In the genomic region with DNA sequence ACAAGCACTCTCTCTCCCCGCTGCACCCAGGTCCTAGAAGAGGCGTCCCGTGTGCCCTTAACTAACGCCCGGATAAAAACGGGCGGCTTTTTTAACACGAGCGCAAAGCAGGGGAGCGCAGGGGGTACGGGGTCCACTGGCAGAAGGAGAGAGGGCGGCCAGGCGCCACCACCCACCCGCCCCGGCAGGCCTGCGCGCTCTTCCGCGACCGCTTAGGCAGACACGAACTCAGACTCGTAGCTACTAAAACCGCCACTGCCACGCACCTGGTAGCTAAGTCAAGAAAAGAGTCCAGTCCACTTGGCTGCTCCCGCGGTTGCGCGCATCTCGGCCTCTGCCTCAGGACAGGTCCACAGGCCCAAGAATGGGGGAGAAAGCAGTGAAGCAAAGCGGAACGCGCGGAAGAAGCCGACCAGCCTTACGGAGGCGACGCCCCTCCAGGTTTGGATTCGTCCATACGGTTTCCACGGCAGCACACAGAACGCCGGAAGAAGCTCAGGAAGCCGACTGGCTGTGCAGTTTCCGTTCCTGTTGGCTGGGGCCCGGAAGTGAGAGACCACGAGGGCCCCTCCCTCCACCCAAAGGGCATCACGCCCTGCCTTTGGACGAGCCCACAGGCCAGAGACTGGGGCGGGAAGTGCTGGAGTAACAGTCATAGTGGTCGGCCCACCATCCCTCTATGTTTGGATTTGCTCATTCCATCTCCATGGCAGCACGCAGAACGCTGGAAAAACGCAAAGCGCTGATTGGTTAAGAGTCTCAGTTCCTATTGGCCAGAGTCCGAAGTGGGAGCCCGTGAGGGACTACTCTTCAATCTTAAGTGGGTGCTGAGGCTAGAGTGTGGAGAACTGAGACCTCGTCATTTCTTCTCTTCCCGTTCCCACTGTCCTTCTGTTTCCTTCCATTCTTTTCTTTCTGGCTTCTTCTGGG, we compare ENCODE assay signal across 8 cellular contexts. TPM values are rescaled to one million over a fixed set of nuclear protein-coding genes. Genes with fewer than 3 reads are reported as not detected.
DNase-seq lines count a peak whose midpoint lies in the region; ATAC-seq, FAIRE-seq and TF ChIP-seq lines count a peak whose summit lies in the region.

TSS of gene ULK4 (minus strand) at position 354 of the 930 bp plus-strand sequence. CDS start 7,344 bp downstream, outside the sequence.

- intact Hi-C loops in OCI-LY7 (cut with micrococcal nuclease; ENCODE audit: unreplicated experiment), result loop anchor here (1.0 to 10.0 kb wide), 3 partner anchors 52 to 1507 kb away; partner anchors contain the start of gene RPL14

- H3K79me2 ChIP-seq in OCI-LY7 (ENCODE audit: insufficient read depth, low read depth, low read length), result peaks cover 16% of the 10 kb centered on the region; the same call in 1 of the 2 replicates

- no peak for FAIRE-seq in D721Med (lab: Jason Lieb, UNC)

- CTCF ChIA-PET in OCI-LY7 (lab: Charles Lee; ENCODE audit: unreplicated experiment), result interaction anchor here (0.6 to 0.9 kb wide), 2 partner anchors 9 to 620 kb away, joined by 3 to 4 read pairs; partner anchors contain the start of gene SEC22C

- ATAC-seq in GM21526 (IDR thresholded peaks at IDR 0.05; ENCODE audit: low FRiP score, unreplicated experiment), result peak; percentile 95

- H3K27ac ChIP-seq in OCI-LY7 (ENCODE audit: low read depth, low read length, poor library complexity, severe bottlenecking), result peak within 1 kb of the TSS; percentile 68

- TF ChIP-seq CTCF in D721Med (IDR thresholded peaks at IDR 0.05; ENCODE audit: insufficient read depth, missing control alignments), result no peak
- TF ChIP-seq CTCF in OCI-LY7 (conservative IDR thresholded peaks at IDR 0.05; ENCODE audit: low read length), result no peak
- TF ChIP-seq CTCF in epithelial cell of esophagus (IDR thresholded peaks at IDR 0.05; ENCODE audit: insufficient read depth, low read depth, low read length, missing control alignments), result no peak

- H3K9me3 ChIP-seq in OCI-LY7 (ENCODE audit: low read length) (no peaks in the 10 kb centered on the region), mononuclear cell (ENCODE audit: low read depth, low read length) (no peaks in the 10 kb centered on the region)

- no peaks in the 10 kb centered on the region for H4K20me1 ChIP-seq in OCI-LY7 (ENCODE audit: insufficient read depth, low read length)

- H2AFZ ChIP-seq in OCI-LY7 (ENCODE audit: low read length), result peak within 1 kb of the TSS; percentile 96

- peak within 1 kb of the TSS; percentile 83 for H3K4me2 ChIP-seq in OCI-LY7 (ENCODE audit: low read length)

- peak within 1 kb of the TSS; percentile 93 for H3K4me3 ChIP-seq in OCI-LY7 (ENCODE audit: low read depth, low read length, poor library complexity, severe bottlenecking)
- H3K4me3 ChIP-seq in epithelial cell of esophagus (ENCODE audit: low read length), result peak within 1 kb of the TSS; percentile 84
- H3K4me3 ChIP-seq in mononuclear cell (ENCODE audit: low read length), result peak within 1 kb of the TSS; percentile 89

- peaks cover 12% of the 10 kb centered on the region for H3K4me1 ChIP-seq in OCI-LY7 (ENCODE audit: insufficient read depth, low read length, poor library complexity, severe bottlenecking)
- H3K4me1 ChIP-seq in mononuclear cell (ENCODE audit: insufficient read depth, low read length), result peaks cover 16% of the 10 kb centered on the region

- peak; percentile 61 for DNase-seq in D721Med (ENCODE audit: insufficient read length, low spot score)
- peak; percentile 79 for DNase-seq in HuH-7.5 (ENCODE audit: low spot score)
- peak; percentile 100 for DNase-seq in OCI-LY7 (ENCODE audit: low spot score)
- DNase-seq in activated T-cell treated with anti-CD3 and anti-CD28 coated beads for 24 hours (ENCODE audit: low read depth), result peak; percentile 92
- peak; percentile 100 for DNase-seq in epithelial cell of esophagus (ENCODE audit: low read depth)
- peak; percentile 88 to 89 for DNase-seq in stimulated activated CD8-positive, alpha-beta memory T cell treated with anti-CD3 and anti-CD28 coated beads, Interleukin-4, amount 100 ng/mL, for 1 hour (ENCODE audit: low read depth in 2 of 2, low spot score in 1 of 2)

- BruUV-seq in OCI-LY7 (replicated peaks; lab: Mats Ljungman, UMichigan), result no TSS peak

- no peaks in the 10 kb centered on the region for H3K27me3 ChIP-seq in mononuclear cell (ENCODE audit: insufficient read depth, low read length)

- POLR2A ChIA-PET in OCI-LY7 (lab: Charles Lee), result interaction anchor here (0.6 to 1.6 kb wide), 9 partner anchors 22 to 1439 kb away, joined by 3 to 6 read pairs (median 3); no protein-coding TSS in a partner anchor

- no peaks in the 10 kb centered on the region for H3K9me2 ChIP-seq in OCI-LY7 (ENCODE audit: insufficient read depth, low read length)

- no peaks in the 10 kb centered on the region for H3K36me3 ChIP-seq in OCI-LY7 (ENCODE audit: insufficient read depth, low read length)

RNA-seq across cellular contexts. Expression of gene ULK4, which starts in this region (rescaled TPM):
- 21.0 and 39.3 TPM in 2 replicates for total RNA-seq in OCI-LY7 (2014; rRNA removed; shearing (Covaris generic))
- total RNA-seq in OCI-LY7 (2022) (17.6 and 18.9 TPM in 2 replicates), mononuclear cell (42.5 TPM)

Comparison
In these comparisons a context has a peak if more than half of its experiments do, and no peak if none do; other contexts are left out.
1. Peak in every context shown above with its lines: DNase-seq, ATAC-seq, H3K4me3 ChIP-seq and H3K27ac ChIP-seq.